ENCODE assay signal across 1 cellular context in genomic region chr19:49631279-49631588, GRCh38.
TF ChIP-seq lines count a peak whose summit lies in the region.

No MANE protein-coding gene starts in this region.

TF ChIP-seq in SK-N-SH, 30 proteins besides CTCF, POLR2A, EP300 and RAD21 (continued from another document):
- TF ChIP-seq NFIC (IDR thresholded peaks at IDR 0.05; ENCODE audit: borderline replicate concordance) (no peak), NRF1 (IDR thresholded peaks at IDR 0.05; ENCODE audit: low read depth, low read length) (no peak), RCOR1 (IDR thresholded peaks at IDR 0.05; ENCODE audit: low read length) (no peak), GATA2 (CRISPR knock-in tag; IDR thresholded peaks at IDR 0.05) (peak; percentile 28; the same call in 1 of the 2 replicates)
TF ChIP-seq in SK-N-SH: peak in this region for 3.
